ENCODE assay signal across 22 cellular contexts in genomic region chr13:91804724-91805123, GRCh38.
"Had no signal": no experiment of that assay in that cellular context is flagged by ENCODE, and none has a peak within 500 bp of the region (broad histone marks: within the 10 kb centered on the region; RNA-seq: fewer than 3 reads in every experiment).

No MANE protein-coding gene starts in this region.

- H3K27ac ChIP-seq: body of pancreas, foreskin keratinocyte, stomach, suprapubic skin, transverse colon, vagina had no signal

- H3K36me3 Mint-ChIP-seq: activated naive CD4-positive, alpha-beta T cell treated with anti-CD3 and anti-CD28 coated beads, Interleukin-2, amount 50 U/mL, for 24 hours; memory B cell; stimulated activated memory B cell treated with anti-CD40 and anti-IgM and Interleukin-4, amounts not matched to agents 10 μg/mL and 1 μg/mL and 100 μg/mL, for 72 hours had no signal

- ATAC-seq: body of pancreas; foreskin keratinocyte; mucosa of descending colon; sciatic nerve; stimulated activated memory B cell treated with anti-CD40 and anti-IgM and Interleukin-4, amounts not matched to agents 10 μg/mL and 1 μg/mL and 100 μg/mL, for 72 hours; T-helper 17 cell had no signal

- H3K27me3 ChIP-seq: body of pancreas, foreskin keratinocyte, stomach, suprapubic skin, transverse colon, vagina had no signal

- H3K9me3 Mint-ChIP-seq: activated CD4-positive, alpha-beta memory T cell treated with anti-CD3 and anti-CD28 coated beads, Interleukin-2, amount 10 ng/mL, durations not matched to agents 7 days and 5 days; activated CD4-positive, alpha-beta T cell treated with anti-CD3 and anti-CD28 coated beads, Interleukin-2, amount 10 ng/mL, durations not matched to agents 24 days and 14 days; activated naive CD4-positive, alpha-beta T cell treated with anti-CD3 and anti-CD28 coated beads, Interleukin-2, amount 50 U/mL, for 24 hours; activated T-helper 1 cell treated with anti-CD3 and anti-CD28 coated beads, Interleukin-12 subunit alpha, Interleukin-12 subunit beta, Interleukin-2, Interleukin-4 antibody, amounts not matched to agents 30 ng/mL and 10 ng/mL and 1 ng/mL, durations not matched to agents 14 hours and 24 hours and 36 hours; dendritic cell treated with granulocyte-macrophage colony-stimulating factor and Interleukin-4, amounts not matched to agents 40 ng/mL and 50 ng/mL, for 4 days; stimulated activated memory B cell treated with anti-CD40 and anti-IgM and Interleukin-4, amounts not matched to agents 10 μg/mL and 1 μg/mL and 100 μg/mL, for 72 hours had no signal

- H3K4me3 ChIP-seq: body of pancreas, mucosa of descending colon, stomach, suprapubic skin, transverse colon, vagina had no signal

- H3K4me1 Mint-ChIP-seq: activated CD4-positive, alpha-beta memory T cell treated with anti-CD3 and anti-CD28 coated beads, Interleukin-2, amount 10 ng/mL, durations not matched to agents 7 days and 5 days; activated CD4-positive, alpha-beta T cell treated with anti-CD3 and anti-CD28 coated beads, Interleukin-2, amount 10 ng/mL, durations not matched to agents 24 days and 14 days; activated naive CD4-positive, alpha-beta T cell treated with anti-CD3 and anti-CD28 coated beads, Interleukin-2, amount 50 U/mL, for 24 hours; memory B cell; stimulated activated memory B cell treated with anti-CD40 and anti-IgM and Interleukin-4, amounts not matched to agents 10 μg/mL and 1 μg/mL and 100 μg/mL, for 72 hours; T-helper 17 cell had no signal

- H3K4me3 Mint-ChIP-seq: activated CD4-positive, alpha-beta memory T cell treated with anti-CD3 and anti-CD28 coated beads, Interleukin-2, amount 10 ng/mL, durations not matched to agents 7 days and 5 days; activated CD4-positive, alpha-beta T cell treated with anti-CD3 and anti-CD28 coated beads, Interleukin-2, amount 10 ng/mL, durations not matched to agents 24 days and 14 days; activated naive CD4-positive, alpha-beta T cell treated with anti-CD3 and anti-CD28 coated beads, Interleukin-2, amount 50 U/mL, for 24 hours; activated T-helper 1 cell treated with anti-CD3 and anti-CD28 coated beads, Interleukin-12 subunit alpha, Interleukin-12 subunit beta, Interleukin-2, Interleukin-4 antibody, amounts not matched to agents 30 ng/mL and 10 ng/mL and 1 ng/mL, durations not matched to agents 14 hours and 24 hours and 36 hours; dendritic cell treated with granulocyte-macrophage colony-stimulating factor and Interleukin-4, amounts not matched to agents 40 ng/mL and 50 ng/mL, for 4 days; memory B cell; stimulated activated memory B cell treated with anti-CD40 and anti-IgM and Interleukin-4, amounts not matched to agents 10 μg/mL and 1 μg/mL and 100 μg/mL, for 72 hours; T-helper 17 cell had no signal

- H3K27ac Mint-ChIP-seq: activated CD4-positive, alpha-beta memory T cell treated with anti-CD3 and anti-CD28 coated beads, Interleukin-2, amount 10 ng/mL, durations not matched to agents 7 days and 5 days; activated CD4-positive, alpha-beta T cell treated with anti-CD3 and anti-CD28 coated beads, Interleukin-2, amount 10 ng/mL, durations not matched to agents 24 days and 14 days; activated naive CD4-positive, alpha-beta T cell treated with anti-CD3 and anti-CD28 coated beads, Interleukin-2, amount 50 U/mL, for 24 hours; activated T-helper 1 cell treated with anti-CD3 and anti-CD28 coated beads, Interleukin-12 subunit alpha, Interleukin-12 subunit beta, Interleukin-2, Interleukin-4 antibody, amounts not matched to agents 30 ng/mL and 10 ng/mL and 1 ng/mL, durations not matched to agents 14 hours and 24 hours and 36 hours; dendritic cell treated with granulocyte-macrophage colony-stimulating factor and Interleukin-4, amounts not matched to agents 40 ng/mL and 50 ng/mL, for 4 days; memory B cell; stimulated activated memory B cell treated with anti-CD40 and anti-IgM and Interleukin-4, amounts not matched to agents 10 μg/mL and 1 μg/mL and 100 μg/mL, for 72 hours; T-helper 17 cell had no signal

- H3K27me3 Mint-ChIP-seq: activated CD4-positive, alpha-beta memory T cell treated with anti-CD3 and anti-CD28 coated beads, Interleukin-2, amount 10 ng/mL, durations not matched to agents 7 days and 5 days; activated CD4-positive, alpha-beta T cell treated with anti-CD3 and anti-CD28 coated beads, Interleukin-2, amount 10 ng/mL, durations not matched to agents 24 days and 14 days; activated naive CD4-positive, alpha-beta T cell treated with anti-CD3 and anti-CD28 coated beads, Interleukin-2, amount 50 U/mL, for 24 hours; dendritic cell treated with granulocyte-macrophage colony-stimulating factor and Interleukin-4, amounts not matched to agents 40 ng/mL and 50 ng/mL, for 4 days; memory B cell; stimulated activated memory B cell treated with anti-CD40 and anti-IgM and Interleukin-4, amounts not matched to agents 10 μg/mL and 1 μg/mL and 100 μg/mL, for 72 hours; T-helper 17 cell had no signal

- H3K4me1 ChIP-seq: body of pancreas, foreskin keratinocyte, suprapubic skin, transverse colon, vagina had no signal

- H3K36me3 ChIP-seq: stomach, suprapubic skin, transverse colon, vagina had no signal

- DNase-seq: activated CD4-positive, alpha-beta memory T cell treated with anti-CD3 and anti-CD28 coated beads, Interleukin-2, amount 10 ng/mL, durations not matched to agents 7 days and 5 days; activated CD4-positive, alpha-beta T cell treated with anti-CD3 and anti-CD28 coated beads, Interleukin-2, amount 10 ng/mL, durations not matched to agents 24 days and 14 days; activated gamma-delta T cell; body of pancreas; effector CD4-positive, alpha-beta T cell; foreskin keratinocyte; glutamatergic neuron; mucosa of descending colon; occipital lobe; small intestine; stimulated activated CD4-positive, alpha-beta T cell treated with anti-CD3 and anti-CD28 coated beads, Interleukin-2, amount 100 ng/mL, for 24 hours; stomach; T-helper 17 cell; transverse colon had no signal
